ENCODE assay signal across 10 cellular contexts in the genomic region with DNA sequence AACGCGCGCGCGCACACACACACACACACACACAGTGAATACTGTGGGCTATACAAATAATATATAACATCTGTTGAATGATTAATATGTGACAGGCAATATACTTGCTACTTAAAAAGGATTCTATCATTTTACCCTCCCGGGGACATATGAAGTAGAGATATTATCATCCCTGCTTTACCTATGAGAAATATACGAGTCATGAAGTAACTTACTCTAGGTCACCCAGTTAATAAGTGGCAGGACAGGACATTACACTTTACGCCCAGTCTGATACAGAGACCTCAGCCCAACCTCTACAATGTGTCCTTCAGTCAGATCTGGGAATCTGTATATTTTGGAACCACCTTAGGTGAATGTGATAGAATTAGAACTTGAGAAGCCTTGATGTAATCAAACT. TPM values are rescaled to one million over a fixed set of nuclear protein-coding genes. Genes with fewer than 3 reads are reported as not detected.
DNase-seq lines count a peak whose midpoint lies in the region; ATAC-seq, FAIRE-seq and TF ChIP-seq lines count a peak whose summit lies in the region.
"Had no signal": no experiment of that assay in that cellular context is flagged by ENCODE, and none has a peak within 500 bp of the region (broad histone marks: within the 10 kb centered on the region; RNA-seq: fewer than 3 reads in every experiment).

No MANE protein-coding gene starts in this region.

- H3K27ac ChIP-seq in CD8-positive, alpha-beta T cell (ENCODE audit: low read depth, low read length) = no peak overlapping the region
- no peak overlapping the region for H3K27ac ChIP-seq in colonic mucosa

- POLR2A ChIA-PET in CD8-positive, alpha-beta T cell (lab: Charles Lee) = interaction anchor here (0.5 kb wide), 1 partner anchor 25 kb away, joined by 3 read pairs; no protein-coding TSS in a partner anchor

- no peak overlapping the region for H3K9ac ChIP-seq in colonic mucosa (ENCODE audit: low read depth in 2 of 2, low read length in 2 of 2)

- peaks cover 3% of the 10 kb centered on the region for H3K36me3 Mint-ChIP-seq in CD8-positive, alpha-beta T cell
- H3K36me3 Mint-ChIP-seq in natural killer cell treated with Interleukin-12 subunit alpha and Interleukin-12 subunit beta and Interleukin-15 and Interleukin-18, amount 100 ng/mL, for 72 hours = no peaks in the 10 kb centered on the region

- peaks cover 19% of the 10 kb centered on the region for H3K4me1 Mint-ChIP-seq in CD8-positive, alpha-beta T cell (ENCODE audit: low read depth)
- H3K4me1 Mint-ChIP-seq in natural killer cell treated with Interleukin-12 subunit alpha and Interleukin-12 subunit beta and Interleukin-15 and Interleukin-18, amount 100 ng/mL, for 72 hours (ENCODE audit: low read depth in 2 of 2) = peaks cover 8 to 14% of the 10 kb centered on the region in 2 donors

- no peak for TF ChIP-seq CTCF in CD8-positive, alpha-beta T cell (IDR thresholded peaks at IDR 0.05)
- TF ChIP-seq CTCF in colonic mucosa (IDR thresholded peaks at IDR 0.05) = no peak

- ATAC-seq in CD8-positive, alpha-beta T cell = no peak
- no peak for ATAC-seq in natural killer cell treated with Interleukin-12 subunit alpha and Interleukin-12 subunit beta and Interleukin-15 and Interleukin-18, amount 100 ng/mL, for 72 hours
- no peak for ATAC-seq in GM19395 (IDR thresholded peaks at IDR 0.05; ENCODE audit: unreplicated experiment)
- ATAC-seq in HG03025 (IDR thresholded peaks at IDR 0.05; ENCODE audit: low FRiP score, unreplicated experiment) = no peak
- ATAC-seq: K562 had no signal

- H3K4me1 ChIP-seq in CD8-positive, alpha-beta T cell (ENCODE audit: insufficient read depth, low read length) = peaks cover 11% of the 10 kb centered on the region
- no peaks in the 10 kb centered on the region for H3K4me1 ChIP-seq in colonic mucosa

- intact Hi-C loops in CD8-positive, alpha-beta T cell (cut with DNase I, micrococcal nuclease) = loop anchor here in 1 of 2 experiments (5.0 kb wide), 1 partner anchor 245 kb away; no protein-coding TSS in a partner anchor
- intact Hi-C loops in colonic mucosa (cut with DNase I) = no loop called here

- no peak for DNase-seq in CD8-positive, alpha-beta T cell
- DNase-seq in LoVo (ENCODE audit: low spot score) (peak; percentile 12), colonic mucosa (no peak), T1000 (lab: John Stamatoyannopoulos, UW) (no peak), urothelium cell line (ENCODE audit: low spot score) (no peak)
- no peak for DNase-seq in natural killer cell treated with Interleukin-12 subunit alpha and Interleukin-12 subunit beta and Interleukin-15 and Interleukin-18, amount 100 ng/mL, for 72 hours (ENCODE audit: low spot score)

- no peak overlapping the region for H3K27ac Mint-ChIP-seq in CD8-positive, alpha-beta T cell
- no peak overlapping the region for H3K27ac Mint-ChIP-seq in natural killer cell treated with Interleukin-12 subunit alpha and Interleukin-12 subunit beta and Interleukin-15 and Interleukin-18, amount 100 ng/mL, for 72 hours

- CTCF ChIA-PET in CD8-positive, alpha-beta T cell (lab: Charles Lee) = interaction anchor here (4.3 kb wide), 1 partner anchor 197 kb away, joined by 24 read pairs; no protein-coding TSS in a partner anchor

- no peaks in the 10 kb centered on the region for H3K9me3 ChIP-seq in CD8-positive, alpha-beta T cell (ENCODE audit: low read length)
- no peaks in the 10 kb centered on the region for H3K9me3 ChIP-seq in colonic mucosa

- no peaks in the 10 kb centered on the region for H3K9me3 Mint-ChIP-seq in CD8-positive, alpha-beta T cell
- H3K9me3 Mint-ChIP-seq in natural killer cell treated with Interleukin-12 subunit alpha and Interleukin-12 subunit beta and Interleukin-15 and Interleukin-18, amount 100 ng/mL, for 72 hours = no peaks in the 10 kb centered on the region

- no peak for FAIRE-seq in urothelium cell line (lab: Jason Lieb, UNC)
- FAIRE-seq: K562 had no signal

- no peak overlapping the region for H3K4me3 ChIP-seq in CD8-positive, alpha-beta T cell (ENCODE audit: low read depth, low read length)
- peak overlapping the region; percentile 79 for H3K4me3 ChIP-seq in colonic mucosa

- H3K36me3 ChIP-seq in CD8-positive, alpha-beta T cell (ENCODE audit: insufficient read depth, low read length) = no peaks in the 10 kb centered on the region
- H3K36me3 ChIP-seq in colonic mucosa = no peaks in the 10 kb centered on the region

- H3K27me3 ChIP-seq in CD8-positive, alpha-beta T cell (ENCODE audit: insufficient read depth, low read length) = no peaks in the 10 kb centered on the region
- no peaks in the 10 kb centered on the region for H3K27me3 ChIP-seq in colonic mucosa

- H3K27me3 Mint-ChIP-seq in CD8-positive, alpha-beta T cell (ENCODE audit: low read depth) = peaks cover 13% of the 10 kb centered on the region
- H3K27me3 Mint-ChIP-seq in natural killer cell treated with Interleukin-12 subunit alpha and Interleukin-12 subunit beta and Interleukin-15 and Interleukin-18, amount 100 ng/mL, for 72 hours = peaks cover 20% of the 10 kb centered on the region in 2 donors

- peak overlapping the region; percentile 63 for H3K4me3 Mint-ChIP-seq in CD8-positive, alpha-beta T cell
- H3K4me3 Mint-ChIP-seq in natural killer cell treated with Interleukin-12 subunit alpha and Interleukin-12 subunit beta and Interleukin-15 and Interleukin-18, amount 100 ng/mL, for 72 hours = peak overlapping the region; percentile 85

RNA-seq across cellular contexts. Expression of a gene that starts 55.4 kb away (rescaled TPM):
- total RNA-seq in CD8-positive, alpha-beta T cell = not detected
- not detected for total RNA-seq in colonic mucosa
- total RNA-seq in natural killer cell treated with Interleukin-12 subunit alpha and Interleukin-12 subunit beta and Interleukin-15 and Interleukin-18, amount 100 ng/mL, for 72 hours = not detected
- total RNA-seq: K562, RPMI7951 had no signal
